In the genomic region with DNA sequence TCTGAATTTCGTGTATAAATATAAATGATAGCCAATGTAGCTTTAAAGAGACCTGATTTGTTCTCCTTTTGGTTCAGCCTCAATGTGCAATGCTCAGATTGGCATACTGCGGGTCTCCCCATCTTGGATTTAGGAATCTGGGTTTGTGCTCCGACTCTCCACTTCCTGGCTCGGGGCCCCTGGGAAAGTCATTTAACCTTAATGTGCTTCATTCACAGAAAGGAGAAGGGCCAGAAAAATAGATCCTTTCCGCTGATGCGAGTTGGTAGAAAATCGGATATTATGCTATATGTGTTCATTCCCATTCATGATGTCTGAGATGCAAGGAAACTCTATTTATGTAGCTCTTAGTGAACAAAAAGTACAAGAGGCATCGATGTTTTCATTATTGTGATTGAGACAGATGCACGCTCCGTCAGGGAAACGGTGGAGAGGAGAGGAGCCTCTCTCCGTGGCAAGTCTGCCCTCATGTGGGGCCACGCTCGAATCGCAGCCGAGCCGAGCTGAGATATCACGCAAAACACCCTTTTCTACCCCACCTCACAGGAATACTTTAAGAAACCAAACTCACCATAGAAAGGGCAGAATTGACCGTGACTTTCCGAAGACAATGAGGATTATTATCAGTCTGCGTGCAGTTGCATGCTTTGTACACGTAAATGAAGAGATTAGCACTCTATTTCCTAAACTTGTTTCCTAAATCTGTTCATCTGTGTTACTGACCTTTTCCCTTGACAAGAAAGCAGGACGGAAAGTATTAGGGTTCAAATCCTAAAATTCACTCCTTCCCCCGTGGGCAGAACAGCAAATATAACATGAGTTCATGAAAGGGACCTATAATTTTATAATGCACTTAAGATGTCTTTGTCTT, we compare ENCODE assay signal across 8 cellular contexts.
DNase-seq lines count a peak whose midpoint lies in the region; ATAC-seq lines count a peak whose summit lies in the region.

No MANE protein-coding gene starts in this region.

- no peak overlapping the region for H3K4me3 Mint-ChIP-seq in CD4-positive, CD25-positive, alpha-beta regulatory T cell

- ATAC-seq in CD4-positive, CD25-positive, alpha-beta regulatory T cell (ENCODE audit: low read depth in 2 of 2), result no peak
- ATAC-seq in GM18870 (IDR thresholded peaks at IDR 0.05; ENCODE audit: unreplicated experiment) (peak; percentile 83), HG03066 (IDR thresholded peaks at IDR 0.05; ENCODE audit: low read depth, unreplicated experiment) (peak; percentile 83)

- no peaks in the 10 kb centered on the region for H3K9me3 ChIP-seq in CD4-positive, CD25-positive, alpha-beta regulatory T cell (ENCODE audit: control insufficient read depth in 2 of 2, low read length in 2 of 2)

- no peak overlapping the region for H3K27ac Mint-ChIP-seq in CD4-positive, CD25-positive, alpha-beta regulatory T cell

- no peak overlapping the region for H3K27ac ChIP-seq in CD4-positive, CD25-positive, alpha-beta regulatory T cell (ENCODE audit: insufficient read depth, low read length, poor library complexity, severe bottlenecking)

- no peaks in the 10 kb centered on the region for H3K36me3 ChIP-seq in CD4-positive, CD25-positive, alpha-beta regulatory T cell (ENCODE audit: control insufficient read depth, insufficient read depth, low read length)

- H3K4me1 Mint-ChIP-seq in CD4-positive, CD25-positive, alpha-beta regulatory T cell, result peaks cover 0 to 5% (median 0%) of the 10 kb centered on the region in 4 donors

- no peaks in the 10 kb centered on the region for H3K4me1 ChIP-seq in CD4-positive, CD25-positive, alpha-beta regulatory T cell (ENCODE audit: control insufficient read depth, insufficient read depth, low read length, poor library complexity, severe bottlenecking)

- no peaks in the 10 kb centered on the region for H3K36me3 Mint-ChIP-seq in CD4-positive, CD25-positive, alpha-beta regulatory T cell

- H3K9me3 Mint-ChIP-seq in CD4-positive, CD25-positive, alpha-beta regulatory T cell, result no peaks in the 10 kb centered on the region

- H3K27me3 Mint-ChIP-seq in CD4-positive, CD25-positive, alpha-beta regulatory T cell, result peaks cover 12% of the 10 kb centered on the region

- no peak overlapping the region for H3K4me3 ChIP-seq in CD4-positive, CD25-positive, alpha-beta regulatory T cell (ENCODE audit: low read depth, low read length)
- peak overlapping the region; percentile 22 for H3K4me3 ChIP-seq in skeletal muscle cell (ENCODE audit: low read depth, low read length)

- H3K27me3 ChIP-seq in CD4-positive, CD25-positive, alpha-beta regulatory T cell (ENCODE audit: control insufficient read depth, insufficient read depth, low read length), result peaks cover 3% of the 10 kb centered on the region

- DNase-seq in CD4-positive, CD25-positive, alpha-beta regulatory T cell, result peak in 2 of 3 donors; percentile 5 to 25
- DNase-seq in NCI-H69 (lab: John Stamatoyannopoulos, UW), result peak; percentile 65
- DNase-seq in amniotic epithelial cell (ENCODE audit: low read depth), result peak; percentile 11
- DNase-seq in hippocampal formation (lab: John Stamatoyannopoulos, UW), result peak; percentile 8 to 47
- DNase-seq in skeletal muscle cell (ENCODE audit: low read depth), result no peak
- DNase-seq in NK-92 treated with Interleukin-12 subunit alpha and Interleukin-12 subunit beta, amount 100 ng/mL, for 24 hours (lab: John Stamatoyannopoulos, UW), result no peak

Comparison
In these comparisons a context has a peak if more than half of its experiments do, and no peak if none do; other contexts are left out.
1. ATAC-seq: peak in GM18870 (single experiment) and HG03066 (single experiment); none in CD4-positive, CD25-positive, alpha-beta regulatory T cell (0 of 2).
2. DNase-seq: peak in CD4-positive, CD25-positive, alpha-beta regulatory T cell (2 of 3), NCI-H69 (single experiment), amniotic epithelial cell (single experiment) and hippocampal formation (2 of 2); none in skeletal muscle cell (single experiment) and NK-92 treated with Interleukin-12 subunit alpha and Interleukin-12 subunit beta, amount 100 ng/mL, for 24 hours (single experiment).